ENCODE assay signal across 29 cellular contexts in genomic region chr22:37182101-37182948, GRCh38. TPM values are rescaled to one million over a fixed set of nuclear protein-coding genes. Genes with fewer than 3 reads are reported as not detected.
DNase-seq lines count a peak whose midpoint lies in the region; ATAC-seq, FAIRE-seq and TF ChIP-seq lines count a peak whose summit lies in the region.
"Had no signal": no experiment of that assay in that cellular context is flagged by ENCODE, and none has a peak within 500 bp of the region (broad histone marks: within the 10 kb centered on the region; RNA-seq: fewer than 3 reads in every experiment).

No MANE protein-coding gene starts in this region.

- H3K27ac ChIP-seq in heart right ventricle, result no peak overlapping the region
- H3K27ac ChIP-seq in lower lobe of right lung, result no peak overlapping the region
- H3K27ac ChIP-seq: body of pancreas, thoracic aorta had no signal

- DNase-seq in Right ventricle myocardium inferior (ENCODE audit: missing footprints), result peak; percentile 59
- no peak for DNase-seq in heart right ventricle
- DNase-seq in activated CD8-positive, alpha-beta T cell treated with anti-CD3 and anti-CD28 coated beads for 36 hours, result peak; percentile 6
- peak; percentile 42 for DNase-seq in lower lobe of right lung
- DNase-seq in urothelium cell line (ENCODE audit: low spot score), result no peak
- no peak for DNase-seq in COLO829 (ENCODE audit: low spot score)
- no peak for DNase-seq in medulla oblongata (ENCODE audit: extremely low spot score)
- no peak for DNase-seq in NCI-H1694 treated with DMSO at 0.1 percent for 48 hours (lab: John Stamatoyannopoulos, UW)
- DNase-seq: activated CD4-positive, alpha-beta memory T cell treated with anti-CD3 and anti-CD28 coated beads for 36 hours; activated gamma-delta T cell; activated T-cell treated with anti-CD3 and anti-CD28 coated beads for 4 hours; body of pancreas; DMS153; NCI-H1092 treated with DMSO at 0.1 percent for 48 hours; NCI-H2081; NCI-H345; NCI-H748 treated with DMSO at 0.1 percent for 48 hours; stimulated activated naive CD4-positive, alpha-beta T cell treated with Interleukin-2 at 50 U/mL for 16 hours; T-helper 1 cell had no signal

- no peak overlapping the region for H3K4me3 ChIP-seq in heart right ventricle
- no peak overlapping the region for H3K4me3 ChIP-seq in lower lobe of right lung
- H3K4me3 ChIP-seq: A549, body of pancreas, thoracic aorta had no signal

- CTCF ChIA-PET in activated CD8-positive, alpha-beta T cell treated with anti-CD3 and anti-CD28 coated beads for 36 hours (lab: Charles Lee), result no interaction called here

- H3K36me3 ChIP-seq in heart right ventricle (peaks cover 0 to 11% (median 0%) of the 10 kb centered on the region in 9 donors), lower lobe of right lung (peaks cover 7% of the 10 kb centered on the region)
- H3K36me3 ChIP-seq: thoracic aorta had no signal

- POLR2A ChIA-PET in activated CD8-positive, alpha-beta T cell treated with anti-CD3 and anti-CD28 coated beads for 36 hours (lab: Charles Lee), result interaction anchor here (1.4 kb wide), 1 partner anchor 59 kb away, joined by 4 read pairs; no protein-coding TSS in a partner anchor

- no peaks in the 10 kb centered on the region for H3K9me3 Mint-ChIP-seq in activated CD8-positive, alpha-beta T cell treated with anti-CD3 and anti-CD28 coated beads for 36 hours
- H3K9me3 Mint-ChIP-seq: activated CD4-positive, alpha-beta memory T cell treated with anti-CD3 and anti-CD28 coated beads for 36 hours; CD8-positive, alpha-beta memory T cell had no signal

- no peaks in the 10 kb centered on the region for H3K27me3 Mint-ChIP-seq in activated CD8-positive, alpha-beta T cell treated with anti-CD3 and anti-CD28 coated beads for 36 hours
- H3K27me3 Mint-ChIP-seq: activated CD4-positive, alpha-beta memory T cell treated with anti-CD3 and anti-CD28 coated beads for 36 hours had no signal

- intact Hi-C loops in Right ventricle myocardium inferior (cut with DNase I) (no loop called here), heart right ventricle (cut with DNase I) (no loop called here), lower lobe of right lung (cut with DNase I) (no loop called here)
- intact Hi-C loops in activated CD8-positive, alpha-beta T cell treated with anti-CD3 and anti-CD28 coated beads for 36 hours (cut with micrococcal nuclease), result no loop called here

- H3K27me3 ChIP-seq in heart right ventricle, result no peaks in the 10 kb centered on the region
- no peaks in the 10 kb centered on the region for H3K27me3 ChIP-seq in lower lobe of right lung (ENCODE audit: low read depth)
- H3K27me3 ChIP-seq: body of pancreas had no signal

- no peak overlapping the region for H3K4me3 Mint-ChIP-seq in activated CD8-positive, alpha-beta T cell treated with anti-CD3 and anti-CD28 coated beads for 36 hours
- H3K4me3 Mint-ChIP-seq: activated CD4-positive, alpha-beta memory T cell treated with anti-CD3 and anti-CD28 coated beads for 36 hours; B cell; IgD-negative memory B cell had no signal

- H3K27ac Mint-ChIP-seq in activated CD8-positive, alpha-beta T cell treated with anti-CD3 and anti-CD28 coated beads for 36 hours, result no peak overlapping the region
- H3K27ac Mint-ChIP-seq: activated CD4-positive, alpha-beta memory T cell treated with anti-CD3 and anti-CD28 coated beads for 36 hours; B cell had no signal

- TF ChIP-seq CTCF in heart right ventricle (IDR thresholded peaks at IDR 0.05), result no peak
- TF ChIP-seq CTCF in activated CD8-positive, alpha-beta T cell treated with anti-CD3 and anti-CD28 coated beads for 36 hours (IDR thresholded peaks at IDR 0.05), result no peak
- TF ChIP-seq CTCF in lower lobe of right lung (IDR thresholded peaks at IDR 0.05), result no peak

- H3K36me3 Mint-ChIP-seq in activated CD8-positive, alpha-beta T cell treated with anti-CD3 and anti-CD28 coated beads for 36 hours (ENCODE audit: low read depth), result no peaks in the 10 kb centered on the region
- H3K36me3 Mint-ChIP-seq: activated CD4-positive, alpha-beta memory T cell treated with anti-CD3 and anti-CD28 coated beads for 36 hours had no signal

- H3K9me3 ChIP-seq in heart right ventricle (no peaks in the 10 kb centered on the region), lower lobe of right lung (no peaks in the 10 kb centered on the region)
- H3K9me3 ChIP-seq: A549, body of pancreas, thoracic aorta had no signal

- H3K4me1 Mint-ChIP-seq in activated CD8-positive, alpha-beta T cell treated with anti-CD3 and anti-CD28 coated beads for 36 hours (ENCODE audit: low read depth), result peaks cover 42% of the 10 kb centered on the region

- H3K4me1 ChIP-seq in heart right ventricle (peaks cover 21 to 59% (median 42%) of the 10 kb centered on the region in 9 donors), lower lobe of right lung (peaks cover 58% of the 10 kb centered on the region)

- ATAC-seq in Right ventricle myocardium inferior, result no peak
- no peak for ATAC-seq in heart right ventricle
- no peak for ATAC-seq in activated CD8-positive, alpha-beta T cell treated with anti-CD3 and anti-CD28 coated beads for 36 hours
- ATAC-seq in lower lobe of right lung, result no peak
- ATAC-seq: A549, body of pancreas, sciatic nerve had no signal

- 85 to 91% methylated on average over 37 of the region's 37 CpGs for WGBS in heart right ventricle, 2 donors

- FAIRE-seq in urothelium cell line (lab: Jason Lieb, UNC), result peak; percentile 13
- FAIRE-seq: A549, islet of Langerhans had no signal

RNA-seq across cellular contexts. Expression of gene C1QTNF6, which starts 5.7 kb away (rescaled TPM):
- total RNA-seq in Right ventricle myocardium inferior (1.6 TPM), heart right ventricle (1 to 10 TPM in 8 of 10 donors, under 1 TPM in 2; 0.51 to 6.4 (median 1.4) TPM), lower lobe of right lung (5.3 TPM)
- polyA plus RNA-seq in heart right ventricle, result 1 to 10 TPM; 2.9 to 4.1 TPM
- 1 to 10 TPM; 6.4 TPM for total RNA-seq in activated CD8-positive, alpha-beta T cell treated with anti-CD3 and anti-CD28 coated beads for 36 hours

RNA-seq across cellular contexts. Expression of gene SSTR3, which starts 30.0 kb away (rescaled TPM):
- not detected for total RNA-seq in Right ventricle myocardium inferior
- not detected for total RNA-seq in heart right ventricle
- not detected for polyA plus RNA-seq in heart right ventricle
- total RNA-seq in activated CD8-positive, alpha-beta T cell treated with anti-CD3 and anti-CD28 coated beads for 36 hours, result 1 to 10 TPM; 7.9 to 8.5 TPM
- total RNA-seq in lower lobe of right lung, result not detected
- total RNA-seq: lower leg skin, RPMI7951, sciatic nerve, thoracic aorta had no signal
- polyA plus RNA-seq: A549, neural cell had no signal

RNA-seq across cellular contexts. Expression of gene IL2RB, which starts 32.6 kb away (rescaled TPM):
- total RNA-seq in Right ventricle myocardium inferior, result 1.3 TPM
- 10 to 100 TPM in 1 of 10 donors, 1 to 10 TPM in 3, under 1 TPM in 6; 0.19 to 10.3 (median 0.75) TPM for total RNA-seq in heart right ventricle
- under 1 TPM; 0.16 to 0.22 TPM for polyA plus RNA-seq in heart right ventricle
- 100 to 1,000 TPM; 263 to 268 TPM for total RNA-seq in activated CD8-positive, alpha-beta T cell treated with anti-CD3 and anti-CD28 coated beads for 36 hours
- 10.2 TPM for total RNA-seq in lower lobe of right lung
- total RNA-seq: RPMI7951 had no signal
- polyA plus RNA-seq: neural cell had no signal

Comparison
In these comparisons a context has a peak if more than half of its experiments do, and no peak if none do; other contexts are left out.
1. DNase-seq: peak in Right ventricle myocardium inferior (single experiment), activated CD8-positive, alpha-beta T cell treated with anti-CD3 and anti-CD28 coated beads for 36 hours (single experiment) and lower lobe of right lung (single experiment); none in heart right ventricle (0 of 2), urothelium cell line (single experiment), COLO829 (single experiment), medulla oblongata (single experiment) and NCI-H1694 treated with DMSO at 0.1 percent for 48 hours (single experiment).
2. RNA of gene IL2RB, which starts 32.6 kb away (total RNA-seq): 263 to 268 TPM in activated CD8-positive, alpha-beta T cell treated with anti-CD3 and anti-CD28 coated beads for 36 hours; 10.2 TPM in lower lobe of right lung (single experiment), 1.3 TPM in Right ventricle myocardium inferior (single experiment) and 0.19 to 10.3 TPM in heart right ventricle; every median in the first group is over 10 times any median in the second.